10 cellular contexts compared by ENCODE assay signal in the genomic region with DNA sequence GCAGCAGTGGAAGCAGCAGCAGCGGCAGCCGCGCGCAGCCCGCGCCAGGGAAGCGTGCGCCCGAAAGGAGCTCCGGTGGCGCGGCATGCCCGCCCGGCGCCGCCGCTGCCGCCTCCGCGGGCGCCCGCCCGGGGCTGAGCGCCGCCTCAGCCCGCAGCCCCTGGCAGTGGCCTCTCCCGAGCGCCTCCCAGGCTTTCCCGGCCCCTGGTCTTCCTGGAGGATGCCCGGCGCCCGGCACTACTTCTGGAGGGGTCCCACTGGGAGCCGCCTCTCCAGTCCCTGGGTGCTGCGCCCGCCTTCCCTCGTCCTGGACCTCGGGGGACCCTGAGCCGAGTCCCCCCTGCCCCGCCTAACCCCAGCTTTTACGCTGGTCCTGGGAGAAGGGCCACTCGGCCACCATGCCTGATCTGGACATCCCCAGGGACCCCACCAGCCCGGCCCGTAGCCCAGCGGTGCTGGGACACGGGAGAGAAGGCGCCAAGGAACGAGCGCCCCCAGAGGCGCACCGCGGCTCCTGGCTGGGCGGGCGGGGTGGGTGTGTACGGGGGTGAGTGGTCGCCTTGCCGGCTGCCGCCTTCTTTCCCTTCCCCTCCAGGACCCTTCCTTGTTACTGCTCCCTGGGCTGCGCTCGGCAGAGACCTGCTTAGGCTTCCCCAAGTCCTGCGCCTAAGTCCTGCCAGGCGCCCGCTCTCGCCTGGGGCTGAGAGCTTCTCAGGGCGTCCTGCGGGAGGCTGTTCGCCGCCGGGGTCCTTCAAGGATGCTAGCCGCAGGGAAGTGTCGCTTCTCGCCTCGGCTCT. TPM values are rescaled to one million over a fixed set of nuclear protein-coding genes. Genes with fewer than 3 reads are reported as not detected.
A peak's percentile ranks its signal among the peaks of the same experiment; 100 is the strongest.
DNase-seq lines count a peak whose midpoint lies in the region; ATAC-seq and TF ChIP-seq lines count a peak whose summit lies in the region.
"Had no signal": no experiment of that assay in that cellular context is flagged by ENCODE, and none has a peak within 500 bp of the region (broad histone marks: within the 10 kb centered on the region; RNA-seq: fewer than 3 reads in every experiment).

No MANE protein-coding gene starts in this region.

- H3K27ac ChIP-seq in GM23248: no peak overlapping the region
- H3K27ac ChIP-seq in breast epithelium: no peak overlapping the region
- H3K27ac ChIP-seq in gastroesophageal sphincter: no peak overlapping the region
- no peak overlapping the region for H3K27ac ChIP-seq in body of pancreas

- peaks cover 50% of the 10 kb centered on the region for H3K27me3 ChIP-seq in GM23248 (replicated peaks; ENCODE audit: insufficient read depth)
- H3K27me3 ChIP-seq in breast epithelium: peaks cover 0 to 44% of the 10 kb centered on the region in 2 donors
- peaks cover 91% of the 10 kb centered on the region for H3K27me3 ChIP-seq in gastroesophageal sphincter
- peaks cover 0 to 17% of the 10 kb centered on the region in 2 donors for H3K27me3 ChIP-seq in body of pancreas

- no peak for ATAC-seq in HG03378 (IDR thresholded peaks at IDR 0.05; ENCODE audit: unreplicated experiment)
- ATAC-seq in gastroesophageal sphincter: no peak
- no peak for ATAC-seq in body of pancreas
- no peak for ATAC-seq in HG02885 (IDR thresholded peaks at IDR 0.05; ENCODE audit: poor library complexity, unreplicated experiment)
- ATAC-seq: GM12878 had no signal

- TF ChIP-seq POLR2A in breast epithelium (IDR thresholded peaks at IDR 0.05) (no peak), gastroesophageal sphincter (IDR thresholded peaks at IDR 0.05) (no peak), body of pancreas (IDR thresholded peaks at IDR 0.05) (no peak)

- in situ Hi-C loops in ACHN (cut with HindIII; ENCODE audit: low pct_ligation_motif_present, low pct_unique_long_range_greater_than_20kb, low sequenced_read_pairs) (no loop called here), GM23248 (cut with MboI) (no loop called here)

- H3K9me2 ChIP-seq in GM23248 (ENCODE audit: insufficient read depth): no peaks in the 10 kb centered on the region

- no peak for TF ChIP-seq EP300 in gastroesophageal sphincter (IDR thresholded peaks at IDR 0.05)

- H3K4me3 ChIP-seq in GM23248: peak overlapping the region; percentile 53
- H3K4me3 ChIP-seq in breast epithelium: peak overlapping the region; percentile 21 to 60 (median 42)
- H3K4me3 ChIP-seq in gastroesophageal sphincter: peak overlapping the region in 1 of 2 donors; percentile 38
- no peak overlapping the region for H3K4me3 ChIP-seq in body of pancreas
- H3K4me3 ChIP-seq: GM12878 had no signal

- H3F3A ChIP-seq in GM23248 (ENCODE audit: insufficient read depth): no peaks in the 10 kb centered on the region

- H4K20me1 ChIP-seq in GM23248 (ENCODE audit: insufficient read depth): no peaks in the 10 kb centered on the region

- H3K36me3 ChIP-seq in GM23248 (ENCODE audit: low read depth): no peaks in the 10 kb centered on the region
- no peaks in the 10 kb centered on the region for H3K36me3 ChIP-seq in breast epithelium
- no peaks in the 10 kb centered on the region for H3K36me3 ChIP-seq in gastroesophageal sphincter
- no peaks in the 10 kb centered on the region for H3K36me3 ChIP-seq in body of pancreas (replicated peaks in 1 of 2; ENCODE audit: insufficient read depth in 1 of 2, low read depth in 2 of 2)

- peak; percentile 68 for DNase-seq in ACHN
- peak; percentile 30 for DNase-seq in GM23248
- DNase-seq in breast epithelium (ENCODE audit: low spot score in 2 of 2): no peak
- peak; percentile 85 for DNase-seq in left kidney (ENCODE audit: low read depth, low spot score)
- DNase-seq in body of pancreas: no peak

- no peak overlapping the region for H2AFZ ChIP-seq in GM23248

- H3K4me2 ChIP-seq in GM23248 (ENCODE audit: unreplicated experiment): peak overlapping the region; percentile 35

- no peaks in the 10 kb centered on the region for H3K4me1 ChIP-seq in GM23248 (ENCODE audit: insufficient read depth)
- peaks cover 5 to 6% of the 10 kb centered on the region in 2 donors for H3K4me1 ChIP-seq in breast epithelium
- peaks cover 0 to 25% (median 9%) of the 10 kb centered on the region in 3 donors for H3K4me1 ChIP-seq in gastroesophageal sphincter
- peaks cover 19% of the 10 kb centered on the region for H3K4me1 ChIP-seq in body of pancreas

- H3K9ac ChIP-seq in GM23248: no peak overlapping the region

- WGBS in GM23248 (ENCODE audit: low coverage in 1 of 2, low lambda C conversion rate in 2 of 2, missing lambda C conversion rate in 2 of 2), 2 experiments: 1 to 3% methylated on average over 48 to 54 of the region's 72 CpGs
- no CpG with 5 or more reads among the region's 72 CpGs for WGBS in gastroesophageal sphincter (ENCODE audit: low coverage in 1 of 2), 2 donors
- WGBS in body of pancreas, 2 donors: 0% methylated on average over 8 to 69 of the region's 72 CpGs

- no peaks in the 10 kb centered on the region for H3K9me3 ChIP-seq in GM23248 (ENCODE audit: low read depth)
- H3K9me3 ChIP-seq in breast epithelium: no peaks in the 10 kb centered on the region
- H3K9me3 ChIP-seq in gastroesophageal sphincter: no peaks in the 10 kb centered on the region
- no peaks in the 10 kb centered on the region for H3K9me3 ChIP-seq in body of pancreas

- no peak for TF ChIP-seq CTCF in breast epithelium (IDR thresholded peaks at IDR 0.05)
- TF ChIP-seq CTCF in gastroesophageal sphincter (IDR thresholded peaks at IDR 0.05): peak in 1 of 4 experiments; percentile 25
- TF ChIP-seq CTCF in body of pancreas (IDR thresholded peaks at IDR 0.05): no peak

- H3K79me2 ChIP-seq in GM23248 (ENCODE audit: insufficient read depth): no peaks in the 10 kb centered on the region

- intact Hi-C loops in breast epithelium (cut with DNase I; ENCODE audit: low total_unique reads): no loop called here
- intact Hi-C loops in body of pancreas (cut with DNase I): loop anchor here (10.0 kb wide), 1 partner anchor 138 kb away; no protein-coding TSS in a partner anchor

RNA-seq across cellular contexts. Expression of a gene that starts 0.7 kb away (rescaled TPM):
- total RNA-seq in GM23248 (2014; rRNA removed; shearing (Covaris generic)): under 0.01 TPM in 1 of 2 replicates, not detected in the other
- not detected in 2 replicates for polyA plus RNA-seq in GM23248 (2016; fragmentation: Nextera tagmentation; extraction: Ambion mirVana)
- total RNA-seq in breast epithelium (under 1 TPM in 2 of 3 donors, not detected in 1; 0.15 to 0.16 TPM), gastroesophageal sphincter (under 1 TPM in 1 of 4 donors, not detected in 3; 0.15 TPM), body of pancreas (not detected)
- total RNA-seq: activated naive CD8-positive, alpha-beta T cell treated with anti-CD3 and anti-CD28 coated beads, Interleukin-2, amount 10 ng/mL, durations not matched to agents 7 days and 5 days; GM12878 had no signal
- polyA plus RNA-seq: GM12878 had no signal

Comparison
In these comparisons a context has a peak if more than half of its experiments do, and no peak if none do; other contexts are left out.
1. DNase-seq: peak in ACHN (single experiment), GM23248 (single experiment) and left kidney (single experiment); none in breast epithelium (0 of 2) and body of pancreas (0 of 4).
2. H3K4me3 ChIP-seq: peak in GM23248 (single experiment) and breast epithelium (3 of 3); none in body of pancreas (0 of 2).